8 cellular contexts compared by ENCODE assay signal in genomic region chr7:7640221-7641128, GRCh38. TPM values are rescaled to one million over a fixed set of nuclear protein-coding genes. Genes with fewer than 3 reads are reported as not detected.
DNase-seq lines count a peak whose midpoint lies in the region; ATAC-seq, FAIRE-seq and TF ChIP-seq lines count a peak whose summit lies in the region.

UMAD1 (plus strand) TSS chr7:7640752; CDS start chr7:7673372, 32,620 bp downstream.

- no peaks in the 10 kb centered on the region for H3K27me3 ChIP-seq in rectal smooth muscle tissue (ENCODE audit: control insufficient read depth, insufficient read depth, low read length)
- H3K27me3 ChIP-seq in aorta (ENCODE audit: control insufficient read depth in 1 of 2, insufficient read depth in 2 of 2, low read length in 1 of 2) = no peaks in the 10 kb centered on the region

- peak; percentile 85 for DNase-seq in GM18507 (ENCODE audit: extremely low spot score, insufficient read length, low read depth)
- DNase-seq in NCI-H2029 treated with DMSO at 0.1 percent for 48 hours (lab: John Stamatoyannopoulos, UW) = peak; percentile 98
- peak; percentile 92 for DNase-seq in T-helper 9 cell
- DNase-seq in astrocyte of the cerebellum (ENCODE audit: low read depth) = peak; percentile 98
- peak; percentile 94 for DNase-seq in hepatic stellate cell (ENCODE audit: low spot score)
- DNase-seq in aorta = peak; percentile 99

- ATAC-seq in HG02981 (IDR thresholded peaks at IDR 0.05; ENCODE audit: unreplicated experiment) = peak; percentile 96
- peak; percentile 100 for ATAC-seq in aorta (ENCODE audit: low FRiP score)

- peak; percentile 100 for FAIRE-seq in GM18507 (lab: Jason Lieb, UNC)

- peak within 1 kb of the TSS; percentile 88 for H3K9ac ChIP-seq in rectal smooth muscle tissue (ENCODE audit: low read length)

- H3K4me1 ChIP-seq in rectal smooth muscle tissue (ENCODE audit: control insufficient read depth, insufficient read depth, low read length) = peaks cover 5% of the 10 kb centered on the region
- H3K4me1 ChIP-seq in aorta (ENCODE audit: control insufficient read depth in 1 of 2, insufficient read depth in 2 of 2, low read length in 2 of 2) = peaks cover 0 to 2% of the 10 kb centered on the region in 2 donors

- intact Hi-C loops in aorta (cut with DNase I) = loop anchor here (2.0 to 10.0 kb wide), 2 partner anchors 74 to 456 kb away; partner anchors contain the start of genes C1GALT1 (in 1 of the 2) and MIOS (in 1 of the 2)

- no peak for TF ChIP-seq CTCF in astrocyte of the cerebellum (IDR thresholded peaks at IDR 0.05; ENCODE audit: low read depth, low read length, missing control alignments)

- 0% methylated on average over 67 to 68 of the region's 68 CpGs for WGBS in aorta, 2 donors

- H3K9me3 ChIP-seq in aorta (ENCODE audit: control insufficient read depth, low read length) = no peaks in the 10 kb centered on the region

- H3K27ac ChIP-seq in rectal smooth muscle tissue (ENCODE audit: low read depth, low read length) = peak within 1 kb of the TSS; percentile 85
- peak within 1 kb of the TSS; percentile 3 to 68 for H3K27ac ChIP-seq in aorta (ENCODE audit: low read depth in 1 of 2, low read length in 2 of 2)

- in situ Hi-C loops in astrocyte of the cerebellum (cut with HindIII; ENCODE audit: low sequenced_read_pairs) = no loop called here

- H3K4me3 ChIP-seq in astrocyte of the cerebellum (ENCODE audit: low read depth, low read length) = peak within 1 kb of the TSS; percentile 97
- peak within 1 kb of the TSS; percentile 96 for H3K4me3 ChIP-seq in rectal smooth muscle tissue (ENCODE audit: low read length)
- peak within 1 kb of the TSS; percentile 46 to 82 for H3K4me3 ChIP-seq in aorta (ENCODE audit: low read length in 2 of 2)

- H3K36me3 ChIP-seq in rectal smooth muscle tissue (ENCODE audit: control insufficient read depth, insufficient read depth, low read length) (no peaks in the 10 kb centered on the region), aorta (ENCODE audit: control insufficient read depth in 1 of 2, insufficient read depth in 2 of 2, low read length in 1 of 2) (no peaks in the 10 kb centered on the region)

RNA-seq across cellular contexts. Expression of gene UMAD1, which starts in this region (rescaled TPM):
- total RNA-seq in aorta = 10 to 100 TPM; 14.5 to 18.9 TPM
- polyA plus RNA-seq in aorta = 10 to 100 TPM; 11.8 to 16.5 TPM

Comparison
In these comparisons a context has a peak if more than half of its experiments do, and no peak if none do; other contexts are left out.
1. Peak in every context shown above with its lines: DNase-seq, ATAC-seq, H3K4me3 ChIP-seq and H3K27ac ChIP-seq.